ENCODE assay signal across 8 cellular contexts in the genomic region with DNA sequence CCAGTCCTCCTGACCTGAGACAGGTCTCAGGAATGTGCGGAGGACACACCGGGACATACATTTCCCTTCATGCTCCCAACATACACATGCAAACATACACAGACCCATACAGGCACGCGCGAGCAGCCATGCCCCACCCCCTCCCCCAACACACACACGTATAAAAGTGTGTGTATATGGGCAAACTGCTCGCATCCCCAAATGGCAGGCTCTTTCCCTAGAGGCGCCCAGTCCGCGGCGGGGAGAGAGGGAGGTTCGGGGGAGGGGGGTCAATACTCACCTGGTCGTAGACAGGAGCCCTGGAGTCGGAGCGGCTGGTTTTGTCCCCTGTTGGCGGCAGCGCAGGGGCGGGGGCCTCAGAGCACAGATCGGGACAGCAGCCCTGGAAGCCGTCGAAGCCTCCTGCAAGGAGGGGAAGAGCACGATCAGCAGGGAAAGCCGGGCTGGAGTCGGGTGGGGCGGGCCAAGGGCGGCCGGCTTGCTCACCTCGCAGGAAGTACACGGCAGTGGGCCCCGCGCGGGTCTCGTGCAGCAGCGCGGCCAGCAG. TPM values are rescaled to one million over a fixed set of nuclear protein-coding genes. Genes with fewer than 3 reads are reported as not detected.
A peak's percentile ranks its signal among the peaks of the same experiment; 100 is the strongest.
DNase-seq lines count a peak whose midpoint lies in the region; ATAC-seq and FAIRE-seq lines count a peak whose summit lies in the region.

No MANE protein-coding gene starts in this region.

- POLR2A ChIA-PET in CD4-positive, alpha-beta memory T cell (lab: Charles Lee; ENCODE audit: partially characterized antibody), result interaction anchor here (0.6 to 12.4 kb wide), 10 partner anchors 14 to 672 kb away, joined by 3 to 285 read pairs (median 4); a partner anchor contains a TSS

- CTCF ChIA-PET in CD4-positive, alpha-beta memory T cell (lab: Charles Lee; ENCODE audit: partially characterized antibody), result interaction anchor here (1.7 to 14.8 kb wide), 4 partner anchors 14 to 30 kb away, joined by 4 to 648 read pairs (median 24); no protein-coding TSS in a partner anchor

- H3K4me3 ChIP-seq in CD4-positive, alpha-beta memory T cell (ENCODE audit: low read length in 2 of 2), result peak overlapping the region; percentile 71 to 86
- H3K4me3 ChIP-seq in HUES64 (ENCODE audit: low read length) (peak overlapping the region; percentile 57), small intestine (ENCODE audit: low read depth in 1 of 2, low read length in 2 of 2) (peak overlapping the region; percentile 50 to 51)

- H3K36me3 ChIP-seq in CD4-positive, alpha-beta memory T cell (ENCODE audit: insufficient read depth, low read length), result peaks cover 6% of the 10 kb centered on the region
- H3K36me3 ChIP-seq in HUES64 (ENCODE audit: insufficient read depth, low read length), result no peaks in the 10 kb centered on the region
- H3K36me3 ChIP-seq in small intestine (ENCODE audit: control insufficient read depth in 2 of 2, insufficient read depth in 2 of 2, low read length in 2 of 2), result no peaks in the 10 kb centered on the region

- H3K9ac ChIP-seq in HUES64 (ENCODE audit: low read depth, low read length), result peak overlapping the region; percentile 79

- H3K27me3 ChIP-seq in CD4-positive, alpha-beta memory T cell (ENCODE audit: insufficient read depth, low read length), result no peaks in the 10 kb centered on the region
- H3K27me3 ChIP-seq in HUES64 (ENCODE audit: insufficient read depth, low read length) (peaks cover 31% of the 10 kb centered on the region), small intestine (ENCODE audit: control insufficient read depth in 2 of 2, insufficient read depth in 2 of 2, low read length in 2 of 2) (no peaks in the 10 kb centered on the region)

- no peak for FAIRE-seq in small intestine (lab: Jason Lieb, UNC)

- DNase-seq in CD4-positive, alpha-beta memory T cell, result peak; percentile 39 to 60 (median 43)
- DNase-seq in activated CD8-positive, alpha-beta memory T cell treated with anti-CD3 and anti-CD28 coated beads, Interleukin-2, amount 50 U/mL, for 48 hours, result peak; percentile 80
- DNase-seq in germinal center (ENCODE audit: low spot score) (peak; percentile 34), small intestine (peak; percentile 15), EL (no peak)

- peak overlapping the region; percentile 100 for H3K27ac ChIP-seq in CD4-positive, alpha-beta memory T cell (ENCODE audit: low read depth, low read length)
- H3K27ac ChIP-seq in HUES64 (ENCODE audit: low read depth, low read length) (no peak overlapping the region), small intestine (ENCODE audit: low read depth in 1 of 2, low read length in 1 of 2) (peak overlapping the region in 1 of 2 donors; percentile 55)

- 12% methylated on average over 31 of the region's 35 CpGs for WGBS in HUES64
- 9 to 18% (median 11%) methylated on average over 26 to 35 of the region's 35 CpGs for WGBS in small intestine, 3 donors

- ATAC-seq in GM21423 (IDR thresholded peaks at IDR 0.05; ENCODE audit: unreplicated experiment) (no peak), GM21367 (IDR thresholded peaks at IDR 0.05; ENCODE audit: unreplicated experiment) (no peak)

- H3K9me3 ChIP-seq in CD4-positive, alpha-beta memory T cell (ENCODE audit: control insufficient read depth in 1 of 2, low read length in 2 of 2), result no peaks in the 10 kb centered on the region
- H3K9me3 ChIP-seq in HUES64 (ENCODE audit: insufficient read depth, low read depth, low read length) (no peaks in the 10 kb centered on the region), small intestine (ENCODE audit: control insufficient read depth, low read depth) (no peaks in the 10 kb centered on the region)

- H3K36me3 Mint-ChIP-seq in CD4-positive, alpha-beta memory T cell, result peaks cover 3 to 44% of the 10 kb centered on the region in 2 donors

- peaks cover 62% of the 10 kb centered on the region for H3K4me1 ChIP-seq in CD4-positive, alpha-beta memory T cell (ENCODE audit: insufficient read depth, low read length)
- H3K4me1 ChIP-seq in HUES64 (ENCODE audit: insufficient read depth, low read length) (peaks cover 28% of the 10 kb centered on the region), small intestine (ENCODE audit: control insufficient read depth in 2 of 2, insufficient read depth in 1 of 2, low read depth in 1 of 2, low read length in 1 of 2) (no peaks in the 10 kb centered on the region)

- H3K27ac Mint-ChIP-seq in CD4-positive, alpha-beta memory T cell, result peak overlapping the region; percentile 96 to 98 (median 97)

- no peaks in the 10 kb centered on the region for H3K27me3 Mint-ChIP-seq in CD4-positive, alpha-beta memory T cell

- peak overlapping the region; percentile 93 to 96 (median 94) for H3K4me3 Mint-ChIP-seq in CD4-positive, alpha-beta memory T cell

- peaks cover 0 to 6% (median 0%) of the 10 kb centered on the region in 8 donors for H3K9me3 Mint-ChIP-seq in CD4-positive, alpha-beta memory T cell

- peaks cover 33 to 78% (median 54%) of the 10 kb centered on the region in 4 donors for H3K4me1 Mint-ChIP-seq in CD4-positive, alpha-beta memory T cell

- intact Hi-C loops in CD4-positive, alpha-beta memory T cell (cut with micrococcal nuclease), result loop anchor here (2.0 to 5.0 kb wide), 2 partner anchors 364 to 393 kb away; a partner anchor contains a TSS

RNA-seq across cellular contexts. Expression of a gene that starts 0.7 kb away (rescaled TPM):
- 10 to 100 TPM; 33.4 to 34.6 TPM for total RNA-seq in CD4-positive, alpha-beta memory T cell
- 100 to 1,000 TPM in 1 of 2 donors, 10 to 100 TPM in 1; 48.2 to 303 TPM for polyA plus RNA-seq in CD4-positive, alpha-beta memory T cell
- polyA plus RNA-seq in HUES64 (2013, experiment 1 of 2), result 3.9 TPM
- polyA plus RNA-seq in HUES64 (2013, experiment 2 of 2), result 2.8 TPM
- 1 to 10 TPM in 2 of 3 donors, under 1 TPM in 1; 0.45 to 5.1 (median 3.0) TPM for polyA plus RNA-seq in small intestine

RNA-seq across cellular contexts. Expression of a gene that starts 6.3 kb away (rescaled TPM):
- total RNA-seq in CD4-positive, alpha-beta memory T cell, result 1 to 10 TPM in 1 of 2 experiments, not detected in 1; 1.3 TPM
- polyA plus RNA-seq in CD4-positive, alpha-beta memory T cell, result under 1 TPM in 1 of 2 donors, not detected in 1; 0.48 TPM
- polyA plus RNA-seq in HUES64 (2013, experiment 1 of 2), result not detected
- polyA plus RNA-seq in HUES64 (2013, experiment 2 of 2), result not detected
- not detected for polyA plus RNA-seq in small intestine

RNA-seq across cellular contexts. Expression of a gene that starts 28.2 kb away (rescaled TPM):
- total RNA-seq in CD4-positive, alpha-beta memory T cell, result not detected
- polyA plus RNA-seq in CD4-positive, alpha-beta memory T cell, result not detected
- polyA plus RNA-seq in HUES64 (2013, experiment 1 of 2), result 1.5 TPM
- 2.5 TPM for polyA plus RNA-seq in HUES64 (2013, experiment 2 of 2)
- 1 to 10 TPM in 1 of 3 donors, not detected in 2; 1.5 TPM for polyA plus RNA-seq in small intestine

Comparison
In these comparisons a context has a peak if more than half of its experiments do, and no peak if none do; other contexts are left out.
1. RNA of a gene that starts 0.7 kb away (polyA plus RNA-seq): 48.2 to 303 TPM in CD4-positive, alpha-beta memory T cell; 0.45 to 5.1 TPM in small intestine; every median in the first group is over 4 times any median in the second.
2. Peak in every context shown above with its lines, with median percentiles within 50 percentile points of each other: H3K4me3 ChIP-seq.